19 cellular contexts compared by ENCODE assay signal in the genomic region with DNA sequence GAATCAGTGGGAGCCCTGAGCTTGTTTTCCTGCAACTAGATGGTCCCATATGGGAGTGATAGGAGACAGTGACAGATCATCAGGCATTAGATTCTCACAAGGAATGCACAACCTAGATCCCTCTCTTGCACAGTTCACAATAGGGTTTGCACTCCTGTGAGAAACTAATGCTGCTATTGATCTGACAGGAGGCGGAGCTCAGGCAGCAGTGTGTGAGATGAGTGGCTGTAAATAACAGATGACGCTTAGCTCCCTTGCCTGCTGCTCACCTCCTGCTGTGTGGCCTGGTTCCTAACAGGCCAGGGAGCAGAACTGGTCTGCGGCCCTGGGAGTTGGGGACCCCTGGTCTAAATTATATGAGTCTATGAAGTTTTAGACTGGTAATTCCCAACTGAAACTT. TPM values are rescaled to one million over a fixed set of nuclear protein-coding genes. Genes with fewer than 3 reads are reported as not detected.
DNase-seq lines count a peak whose midpoint lies in the region; TF ChIP-seq lines count a peak whose summit lies in the region.
"Had no signal": no experiment of that assay in that cellular context is flagged by ENCODE, and none has a peak within 500 bp of the region (broad histone marks: within the 10 kb centered on the region; RNA-seq: fewer than 3 reads in every experiment).

No MANE protein-coding gene starts in this region.

- H3K36me3 ChIP-seq in WERI-Rb-1 (peaks cover 52% of the 10 kb centered on the region), trophoblast cell (ENCODE audit: control insufficient read depth in 1 of 2, insufficient read depth in 2 of 2, low read length in 2 of 2) (no peaks in the 10 kb centered on the region)

- peaks cover 10% of the 10 kb centered on the region for H3K79me2 ChIP-seq in trophoblast cell (ENCODE audit: control insufficient read depth, insufficient read depth, low read length, poor library complexity)

- no peak overlapping the region for H3K4me2 ChIP-seq in trophoblast cell (ENCODE audit: low read length)

- H2AFZ ChIP-seq in trophoblast cell (ENCODE audit: insufficient read depth, low read length, poor library complexity): no peak overlapping the region

- H3K4me3 ChIP-seq in GM12865 (ENCODE audit: low read depth, low read length) (no peak overlapping the region), WERI-Rb-1 (ENCODE audit: low read depth, low read length) (no peak overlapping the region), trophoblast cell (ENCODE audit: low read depth, low read length) (no peak overlapping the region)
- H3K4me3 ChIP-seq: sigmoid colon, upper lobe of left lung had no signal

- H3K27me3 ChIP-seq in WERI-Rb-1 (ENCODE audit: insufficient read depth, low read depth, severe bottlenecking) (no peaks in the 10 kb centered on the region), trophoblast cell (ENCODE audit: insufficient read depth, low read length) (no peaks in the 10 kb centered on the region)
- H3K27me3 ChIP-seq: sigmoid colon, upper lobe of left lung had no signal

- H4K91ac ChIP-seq in trophoblast cell (ENCODE audit: low read depth, low read length): no peak overlapping the region

- peak; percentile 32 for DNase-seq in GM12865 (ENCODE audit: low read depth)
- DNase-seq in WERI-Rb-1: peak; percentile 15
- no peak for DNase-seq in trophoblast cell
- no peak for DNase-seq in hypothalamus (lab: John Stamatoyannopoulos, UW)
- no peak for DNase-seq in OCI-M2 (lab: John Stamatoyannopoulos, UW; ENCODE audit: unreplicated experiment)
- DNase-seq in GM10266 (ENCODE audit: extremely low spot score): no peak
- no peak for DNase-seq in T1000 (lab: John Stamatoyannopoulos, UW)
- DNase-seq: activated CD4-positive, alpha-beta T cell treated with anti-CD3 and anti-CD28 coated beads, Interleukin-2, amount 50 U/mL, for 1 hour; central memory CD4-positive, alpha-beta T cell; dermis blood vessel endothelial cell; HFFc6; islet precursor cell; KG1; MV-4-11; NCI-H524; nephron progenitor cell; sigmoid colon; upper lobe of left lung had no signal

- TF ChIP-seq CTCF in C4-2B (conservative IDR thresholded peaks at IDR 0.05): no peak
- no peak for TF ChIP-seq CTCF in GM12865 (IDR thresholded peaks at IDR 0.05; ENCODE audit: insufficient read depth, low read depth, low read length, missing control alignments)
- no peak for TF ChIP-seq CTCF in WERI-Rb-1 (IDR thresholded peaks at IDR 0.05; ENCODE audit: low read depth, low read length)
- no peak for TF ChIP-seq CTCF in GM10266 (IDR thresholded peaks at IDR 0.05; ENCODE audit: control insufficient read depth, insufficient read depth, low read depth, missing control alignments)

- H3K4ac ChIP-seq in trophoblast cell (ENCODE audit: low read depth, low read length): peak overlapping the region; percentile 78

- H3K9me3 ChIP-seq in WERI-Rb-1 (ENCODE audit: severe bottlenecking) (peaks cover 6% of the 10 kb centered on the region), trophoblast cell (ENCODE audit: insufficient read depth, low read depth, low read length) (no peaks in the 10 kb centered on the region)
- H3K9me3 ChIP-seq: sigmoid colon, upper lobe of left lung had no signal

- H2BK5ac ChIP-seq in trophoblast cell (ENCODE audit: low read depth, low read length, poor library complexity): no peak overlapping the region

- no CpG with 5 or more reads among the region's 3 CpGs for WGBS in trophoblast cell (ENCODE audit: extremely low coverage, insufficient coverage, insufficient read length)

- H3K79me1 ChIP-seq in trophoblast cell (ENCODE audit: low read length): peaks cover 15% of the 10 kb centered on the region

- H3K18ac ChIP-seq in trophoblast cell (ENCODE audit: low read length): no peak overlapping the region

- H3K4me1 ChIP-seq in trophoblast cell (ENCODE audit: control insufficient read depth in 1 of 2, insufficient read depth in 2 of 2, low read length in 2 of 2): peaks cover 7 to 9% of the 10 kb centered on the region in 2 experiments

- H3K14ac ChIP-seq in trophoblast cell (ENCODE audit: low read length): no peak overlapping the region

- no peak overlapping the region for H2BK120ac ChIP-seq in trophoblast cell (ENCODE audit: insufficient read depth, low read length, poor library complexity)

- H4K12ac ChIP-seq in trophoblast cell (ENCODE audit: low read depth, low read length): no peak overlapping the region

- no peak overlapping the region for H3K9ac ChIP-seq in trophoblast cell (ENCODE audit: low read length)

- H2AK5ac ChIP-seq in trophoblast cell (ENCODE audit: low read length): no peak overlapping the region

- no peak overlapping the region for H3K23ac ChIP-seq in trophoblast cell (ENCODE audit: low read length)

- H2BK12ac ChIP-seq in trophoblast cell (ENCODE audit: low read length): no peak overlapping the region

- no peak overlapping the region for H4K8ac ChIP-seq in trophoblast cell (ENCODE audit: low read depth, low read length)

- H3K27ac ChIP-seq in C4-2B: peak overlapping the region; percentile 25; the same call in 1 of the 2 replicates
- no peak overlapping the region for H3K27ac ChIP-seq in WERI-Rb-1
- no peak overlapping the region for H3K27ac ChIP-seq in trophoblast cell (ENCODE audit: low read depth, low read length)
- H3K27ac ChIP-seq: sigmoid colon, upper lobe of left lung had no signal

RNA-seq across cellular contexts. Expression of a gene that starts 3.9 kb away (rescaled TPM):
- polyA plus RNA-seq in trophoblast cell (2013): 15.8 and 16.0 TPM in 2 replicates

RNA-seq across cellular contexts. Expression of a gene that starts 34.9 kb away (rescaled TPM):
- polyA plus RNA-seq in trophoblast cell (2013): 0.01 and 0.05 TPM in 2 replicates

Comparison
In these comparisons a context has a peak if more than half of its experiments do, and no peak if none do; other contexts are left out.
1. DNase-seq: peak in GM12865 (single experiment) and WERI-Rb-1 (single experiment); none in trophoblast cell (0 of 2), hypothalamus (0 of 51), OCI-M2 (single experiment), GM10266 (single experiment) and T1000 (single experiment).